ENCODE assay signal across 13 cellular contexts in genomic region chr16:84547539-84548058, GRCh38. TPM values are rescaled to one million over a fixed set of nuclear protein-coding genes. Genes with fewer than 3 reads are reported as not detected.
A peak's percentile ranks its signal among the peaks of the same experiment; 100 is the strongest.
DNase-seq lines count a peak whose midpoint lies in the region; ATAC-seq and TF ChIP-seq lines count a peak whose summit lies in the region.
"Had no signal": no experiment of that assay in that cellular context is flagged by ENCODE, and none has a peak within 500 bp of the region (broad histone marks: within the 10 kb centered on the region; RNA-seq: fewer than 3 reads in every experiment).

No MANE protein-coding gene starts in this region.

- no peak overlapping the region for H2AK5ac ChIP-seq in neuronal stem cell (ENCODE audit: low read depth, low read length)

- H2BK12ac ChIP-seq in neuronal stem cell (ENCODE audit: low read length) = no peak overlapping the region

- no CpG with 5 or more reads among the region's 12 CpGs for WGBS in neuronal stem cell (ENCODE audit: extremely low coverage in 2 of 2, insufficient read length in 2 of 2, insufficient replicate concordance in 1 of 2), 2 donors

- no peak overlapping the region for H3K27ac ChIP-seq in CD8-positive, alpha-beta T cell (ENCODE audit: low read depth, low read length)
- peak overlapping the region; percentile 73 for H3K27ac ChIP-seq in neuronal stem cell (replicated peaks; ENCODE audit: low read length)
- H3K27ac ChIP-seq: SJCRH30 had no signal

- no peak overlapping the region for H3K9ac ChIP-seq in neuronal stem cell (ENCODE audit: low read depth, low read length, poor library complexity)

- peak overlapping the region; percentile 82 for H3K27ac Mint-ChIP-seq in CD8-positive, alpha-beta T cell
- peak overlapping the region; percentile 88 for H3K27ac Mint-ChIP-seq in activated naive CD8-positive, alpha-beta T cell
- H3K27ac Mint-ChIP-seq: progenitor cell of endocrine pancreas had no signal

- H3K4me3 ChIP-seq in CD8-positive, alpha-beta T cell (ENCODE audit: low read depth, low read length) = no peak overlapping the region
- no peak overlapping the region for H3K4me3 ChIP-seq in neuronal stem cell (ENCODE audit: low read length in 2 of 2)
- H3K4me3 ChIP-seq: SJCRH30 had no signal

- POLR2A ChIA-PET in CD8-positive, alpha-beta T cell (lab: Charles Lee) = interaction anchor here (2.8 to 2.9 kb wide), 2 partner anchors 28 to 68 kb away, joined by 10 to 16 read pairs; no protein-coding TSS in a partner anchor
- POLR2A ChIA-PET in HEK293T (lab: Yijun Ruan, JAX) = no interaction called here

- no peak overlapping the region for H3K14ac ChIP-seq in neuronal stem cell (ENCODE audit: low read length)

- H3K4me1 ChIP-seq in CD8-positive, alpha-beta T cell (ENCODE audit: insufficient read depth, low read length) = peaks cover 55% of the 10 kb centered on the region
- H3K4me1 ChIP-seq in neuronal stem cell (ENCODE audit: control insufficient read depth in 2 of 2, insufficient read depth in 1 of 2, low read depth in 1 of 2, low read length in 2 of 2) = peaks cover 32 to 55% of the 10 kb centered on the region in 2 donors

- H3K18ac ChIP-seq in neuronal stem cell (ENCODE audit: low read length) = peak overlapping the region; percentile 36

- no peak for DNase-seq in CD8-positive, alpha-beta T cell
- peak; percentile 59 for DNase-seq in HEK293T (ENCODE audit: extremely low spot score)
- DNase-seq in neuronal stem cell (ENCODE audit: low spot score) = peak; percentile 83
- no peak for DNase-seq in islet precursor cell
- DNase-seq: activated CD4-positive, CD25-positive, alpha-beta regulatory T cell; Karpas-422; midbrain; NCI-H2029 treated with DMSO at 0.1 percent for 48 hours had no signal

- no peaks in the 10 kb centered on the region for H3K9me3 ChIP-seq in CD8-positive, alpha-beta T cell (ENCODE audit: low read length)
- H3K9me3 ChIP-seq in neuronal stem cell (replicated peaks in 1 of 2; ENCODE audit: control insufficient read depth in 2 of 2, insufficient read depth in 1 of 2, low read depth in 1 of 2, low read length in 2 of 2) = no peaks in the 10 kb centered on the region
- H3K9me3 ChIP-seq: SJCRH30 had no signal

- peak overlapping the region; percentile 65 for H2AFZ ChIP-seq in neuronal stem cell (ENCODE audit: low read length)

- no peak overlapping the region for H3K4me3 Mint-ChIP-seq in CD8-positive, alpha-beta T cell
- peak overlapping the region; percentile 63 for H3K4me3 Mint-ChIP-seq in activated naive CD8-positive, alpha-beta T cell

- CTCF ChIA-PET in CD8-positive, alpha-beta T cell (lab: Charles Lee) = interaction anchor here (0.7 to 2.1 kb wide), 4 partner anchors 15 to 75 kb away, joined by 3 to 8 read pairs (median 4); no protein-coding TSS in a partner anchor
- CTCF ChIA-PET in HEK293T (lab: Yijun Ruan, JAX) = interaction anchor here (0.6 to 2.5 kb wide), 2 partner anchors 37 to 41 kb away, joined by 3 to 6 read pairs; no protein-coding TSS in a partner anchor

- H2BK5ac ChIP-seq in neuronal stem cell (ENCODE audit: low read length) = no peak overlapping the region

- H2BK120ac ChIP-seq in neuronal stem cell (ENCODE audit: low read depth, low read length) = no peak overlapping the region

- TF ChIP-seq CTCF in CD8-positive, alpha-beta T cell (IDR thresholded peaks at IDR 0.05) = no peak

- no peaks in the 10 kb centered on the region for H3K27me3 Mint-ChIP-seq in CD8-positive, alpha-beta T cell (ENCODE audit: low read depth)
- H3K27me3 Mint-ChIP-seq in activated naive CD8-positive, alpha-beta T cell = no peaks in the 10 kb centered on the region
- H3K27me3 Mint-ChIP-seq: progenitor cell of endocrine pancreas had no signal

- H3K9me3 Mint-ChIP-seq in CD8-positive, alpha-beta T cell = no peaks in the 10 kb centered on the region
- no peaks in the 10 kb centered on the region for H3K9me3 Mint-ChIP-seq in activated naive CD8-positive, alpha-beta T cell (ENCODE audit: low read depth)

- H3K27me3 ChIP-seq in CD8-positive, alpha-beta T cell (ENCODE audit: insufficient read depth, low read length) = no peaks in the 10 kb centered on the region
- no peaks in the 10 kb centered on the region for H3K27me3 ChIP-seq in neuronal stem cell (ENCODE audit: control insufficient read depth in 3 of 3, insufficient read depth in 3 of 3, low read depth in 1 of 3, low read length in 3 of 3)
- H3K27me3 ChIP-seq: SJCRH30 had no signal

- no peak overlapping the region for H4K91ac ChIP-seq in neuronal stem cell (ENCODE audit: low read depth, low read length, poor library complexity)

- no peak for ATAC-seq in CD8-positive, alpha-beta T cell
- ATAC-seq in HG03039 (IDR thresholded peaks at IDR 0.05; ENCODE audit: unreplicated experiment) (no peak), HG03159 (IDR thresholded peaks at IDR 0.05; ENCODE audit: unreplicated experiment) (no peak)

- no peak overlapping the region for H3K4ac ChIP-seq in neuronal stem cell (ENCODE audit: low read length)

- H3K4me2 ChIP-seq in neuronal stem cell (ENCODE audit: insufficient read depth, low read length, poor library complexity, severe bottlenecking) = peak overlapping the region; percentile 35

- peaks cover 11% of the 10 kb centered on the region for H3K36me3 Mint-ChIP-seq in CD8-positive, alpha-beta T cell
- H3K36me3 Mint-ChIP-seq in activated naive CD8-positive, alpha-beta T cell = peaks cover 7% of the 10 kb centered on the region

- no peaks in the 10 kb centered on the region for H3K79me1 ChIP-seq in neuronal stem cell (ENCODE audit: low read depth, low read length)

- H3K36me3 ChIP-seq in CD8-positive, alpha-beta T cell (ENCODE audit: insufficient read depth, low read length) = no peaks in the 10 kb centered on the region
- H3K36me3 ChIP-seq in neuronal stem cell (replicated peaks in 1 of 2; ENCODE audit: control insufficient read depth in 2 of 2, insufficient read depth in 2 of 2, low read length in 2 of 2) = no peaks in the 10 kb centered on the region
- H3K36me3 ChIP-seq: SJCRH30 had no signal

- no peak overlapping the region for H3K23ac ChIP-seq in neuronal stem cell (ENCODE audit: low read depth, low read length, poor library complexity)

- no peak overlapping the region for H2BK15ac ChIP-seq in neuronal stem cell (ENCODE audit: low read length)

- peaks cover 58% of the 10 kb centered on the region for H3K4me1 Mint-ChIP-seq in CD8-positive, alpha-beta T cell (ENCODE audit: low read depth)
- H3K4me1 Mint-ChIP-seq in activated naive CD8-positive, alpha-beta T cell (ENCODE audit: low read depth) = peaks cover 66% of the 10 kb centered on the region

- intact Hi-C loops in CD8-positive, alpha-beta T cell (cut with DNase I, micrococcal nuclease) = loop anchor here in 1 of 2 experiments (2.0 kb wide), 1 partner anchor 29 kb away; no protein-coding TSS in a partner anchor

- no peak overlapping the region for H4K8ac ChIP-seq in neuronal stem cell (ENCODE audit: low read depth, low read length)

TF ChIP-seq in HEK293T, 16 proteins besides CTCF, POLR2A, EP300 and RAD21:
- TF ChIP-seq FOXM1 (IDR thresholded peaks at IDR 0.05; ENCODE audit: borderline replicate concordance) = no peak
- TF ChIP-seq NFRKB (IDR thresholded peaks at IDR 0.05) = no peak
- no peak for TF ChIP-seq FOXK2 (IDR thresholded peaks at IDR 0.05)
TF ChIP-seq in HEK293T: peak in this region for 0.

RNA-seq across cellular contexts. Expression of gene MEAK7, which starts 43.1 kb away (rescaled TPM):
- 1 to 10 TPM; 2.1 to 2.2 TPM for total RNA-seq in CD8-positive, alpha-beta T cell
- 8.0 TPM for polyA plus RNA-seq in neuronal stem cell (2013, experiment 1 of 2)
- polyA plus RNA-seq in neuronal stem cell (2013, experiment 2 of 2) = 8.4 TPM

Comparison
In these comparisons a context has a peak if more than half of its experiments do, and no peak if none do; other contexts are left out.
1. DNase-seq: peak in HEK293T (single experiment) and neuronal stem cell (single experiment); none in CD8-positive, alpha-beta T cell (0 of 7) and islet precursor cell (single experiment).